In genomic region chr12:19967001-19967400, GRCh38 we compare ENCODE assay signal across 17 cellular contexts.
DNase-seq lines count a peak whose midpoint lies in the region; ATAC-seq and TF ChIP-seq lines count a peak whose summit lies in the region.
"Had no signal": no experiment of that assay in that cellular context is flagged by ENCODE, and none has a peak within 500 bp of the region (broad histone marks: within the 10 kb centered on the region; RNA-seq: fewer than 3 reads in every experiment).

No MANE protein-coding gene starts in this region.

- no peak overlapping the region for H2AK9ac ChIP-seq in IMR-90 (replicated peaks; ENCODE audit: low read depth, low read length, poor library complexity)

- H3K9me3 Mint-ChIP-seq in neural progenitor cell: no peaks in the 10 kb centered on the region
- H3K9me3 Mint-ChIP-seq: activated T-helper 2 cell treated with anti-CD3 and anti-CD28 coated beads, Interferon-gamma antibody, Interleukin-2, Interleukin-4, amounts not matched to agents 10 μg/mL and 5 μg/mL and 100 μg/mL, durations not matched to agents 14 hours and 24 hours and 36 hours; GM23338 had no signal

- no peaks in the 10 kb centered on the region for H3F3A ChIP-seq in neural progenitor cell (ENCODE audit: low read depth)

- TF ChIP-seq RAD21 in IMR-90 (IDR thresholded peaks at IDR 0.05; ENCODE audit: low read length): no peak

- TF ChIP-seq CTCF in IMR-90 (conservative IDR thresholded peaks at IDR 0.05; ENCODE audit: low read depth, low read length) (no peak), brain microvascular endothelial cell (IDR thresholded peaks at IDR 0.05; ENCODE audit: low read depth, low read length, missing control alignments) (no peak), neural progenitor cell (IDR thresholded peaks at IDR 0.05) (no peak)

- H3K9me3 ChIP-seq in BLaER1 (no peaks in the 10 kb centered on the region), IMR-90 (ENCODE audit: control insufficient read depth, insufficient read depth, low read length) (no peaks in the 10 kb centered on the region), neural progenitor cell (ENCODE audit: low read depth) (no peaks in the 10 kb centered on the region)
- H3K9me3 ChIP-seq: adrenal gland, thyroid gland had no signal

- H3K27ac Mint-ChIP-seq in neural progenitor cell: peak overlapping the region; percentile 88
- H3K27ac Mint-ChIP-seq: activated T-helper 2 cell treated with anti-CD3 and anti-CD28 coated beads, Interferon-gamma antibody, Interleukin-2, Interleukin-4, amounts not matched to agents 10 μg/mL and 5 μg/mL and 100 μg/mL, durations not matched to agents 14 hours and 24 hours and 36 hours; GM23338; IgD-negative memory B cell had no signal

- H3K36me3 Mint-ChIP-seq in neural progenitor cell: no peaks in the 10 kb centered on the region
- H3K36me3 Mint-ChIP-seq: IgD-negative memory B cell had no signal

- intact Hi-C loops in IMR-90 (cut with micrococcal nuclease) (loop anchor here (10.0 kb wide), 1 partner anchor 212 kb away; no protein-coding TSS in a partner anchor), posterior vena cava (cut with DNase I) (no loop called here)

- H2AK5ac ChIP-seq in IMR-90 (ENCODE audit: low read depth, low read length): no peak overlapping the region

- no TSS peak for BruUV-seq in IMR-90 (replicated peaks; lab: Mats Ljungman, UMichigan)

- H4K91ac ChIP-seq in IMR-90 (ENCODE audit: insufficient read depth, low read depth, low read length): no peak overlapping the region

- H3K9ac ChIP-seq in BLaER1 (no peak overlapping the region), IMR-90 (ENCODE audit: low read depth, low read length) (no peak overlapping the region), neural progenitor cell (no peak overlapping the region)

- no peak overlapping the region for H2AFZ ChIP-seq in IMR-90 (replicated peaks; ENCODE audit: low read length, poor library complexity)
- peak overlapping the region; percentile 36 for H2AFZ ChIP-seq in neural progenitor cell (replicated peaks)

- H3K4ac ChIP-seq in IMR-90 (ENCODE audit: low read depth, low read length): no peak overlapping the region

- H3K23ac ChIP-seq in IMR-90 (ENCODE audit: low read depth, low read length): no peak overlapping the region

- H3K79me2 ChIP-seq in neural progenitor cell (ENCODE audit: low read depth): no peaks in the 10 kb centered on the region

- H3K79me1 ChIP-seq in IMR-90 (ENCODE audit: low read depth in 1 of 2, low read length in 2 of 2): no peaks in the 10 kb centered on the region

- no peak overlapping the region for H3K14ac ChIP-seq in IMR-90 (replicated peaks; ENCODE audit: low read depth, low read length)

- dilution Hi-C loops in IMR-90 (cut with HindIII; ENCODE audit: low sequenced_read_pairs, unreplicated experiment): no loop called here

- H3K27ac ChIP-seq in BLaER1 (no peak overlapping the region), IMR-90 (ENCODE audit: insufficient read depth, low read length) (no peak overlapping the region), brain microvascular endothelial cell (peak overlapping the region; percentile 58), neural progenitor cell (no peak overlapping the region)
- H3K27ac ChIP-seq: adrenal gland, thyroid gland had no signal

- H3K36me3 ChIP-seq in BLaER1: no peaks in the 10 kb centered on the region
- H3K36me3 ChIP-seq in IMR-90 (ENCODE audit: control insufficient read depth, insufficient read depth, low read length): no peaks in the 10 kb centered on the region
- H3K36me3 ChIP-seq in brain microvascular endothelial cell (replicated peaks): no peaks in the 10 kb centered on the region
- no peaks in the 10 kb centered on the region for H3K36me3 ChIP-seq in neural progenitor cell
- H3K36me3 ChIP-seq: adrenal gland, thyroid gland had no signal

- no peak overlapping the region for H3K56ac ChIP-seq in IMR-90 (ENCODE audit: extremely low read depth, insufficient read depth, low read length)

- WGBS in IMR-90 (ENCODE audit: extremely low coverage in 2 of 2, insufficient read length in 1 of 2), 2 experiments: no CpG with 5 or more reads among the region's 4 CpGs

- H2BK5ac ChIP-seq in IMR-90 (ENCODE audit: low read depth, low read length, poor library complexity, severe bottlenecking): no peak overlapping the region

- H3K4me2 ChIP-seq in BLaER1: peak overlapping the region; percentile 61
- peak overlapping the region; percentile 41; the same call in 1 of the 2 replicates for H3K4me2 ChIP-seq in IMR-90 (ENCODE audit: low read depth, low read length)
- H3K4me2 ChIP-seq in neural progenitor cell: no peak overlapping the region
- H3K4me2 ChIP-seq: GM23338 had no signal

- no peak overlapping the region for H4K5ac ChIP-seq in IMR-90 (ENCODE audit: low read depth, low read length)

- no peak for TF ChIP-seq POLR2A in IMR-90 (IDR thresholded peaks at IDR 0.05; ENCODE audit: low read depth, low read length)

- H3K4me3 ChIP-seq in BLaER1: no peak overlapping the region
- H3K4me3 ChIP-seq in IMR-90 (ENCODE audit: insufficient read depth, low read depth, low read length): no peak overlapping the region
- H3K4me3 ChIP-seq in brain microvascular endothelial cell (ENCODE audit: low read depth, low read length): no peak overlapping the region
- H3K4me3 ChIP-seq in neural progenitor cell: no peak overlapping the region
- H3K4me3 ChIP-seq: adrenal gland, GM23338, thyroid gland had no signal

- CTCF ChIA-PET in IMR-90 (lab: Yijun Ruan, JAX): no interaction called here

- H3K4me1 Mint-ChIP-seq in neural progenitor cell: peaks cover 40% of the 10 kb centered on the region
- H3K4me1 Mint-ChIP-seq: IgD-negative memory B cell had no signal

- H3K18ac ChIP-seq in IMR-90 (ENCODE audit: low read depth, low read length): peak overlapping the region; percentile 25; the same call in 1 of the 2 replicates

- H2BK120ac ChIP-seq in IMR-90 (ENCODE audit: low read depth, low read length): no peak overlapping the region

- no peaks in the 10 kb centered on the region for H3K9me1 ChIP-seq in IMR-90 (ENCODE audit: insufficient read depth, low read length)

- POLR2A ChIA-PET in IMR-90 (lab: Charles Lee; ENCODE audit: unreplicated experiment): no interaction called here

- DNase-seq in IMR-90 (no peak), brain microvascular endothelial cell (no peak), neural progenitor cell (ENCODE audit: low spot score) (no peak), NCI-H1092 (lab: John Stamatoyannopoulos, UW) (no peak), posterior vena cava (ENCODE audit: low spot score) (no peak), HK-2 (ENCODE audit: unreplicated experiment) (no peak)
- DNase-seq: activated CD8-positive, alpha-beta memory T cell treated with anti-CD3 and anti-CD28 coated beads for 24 hours; NCI-H1048; right cardiac atrium; stimulated activated CD4-positive, alpha-beta T cell treated with anti-CD3 and anti-CD28 coated beads, Interleukin-4, amount 100 ng/mL, for 24 hours had no signal

- H4K8ac ChIP-seq in IMR-90 (ENCODE audit: low read depth in 2 of 2, low read length in 2 of 2): no peak overlapping the region

- no peak for ATAC-seq in IMR-90 (ENCODE audit: low read depth)
- no peak for ATAC-seq in GM21737 (IDR thresholded peaks at IDR 0.05; ENCODE audit: unreplicated experiment)
- ATAC-seq: GM23338 had no signal

- no peak overlapping the region for H2BK15ac ChIP-seq in IMR-90 (ENCODE audit: low read depth, low read length)

- H3K27me3 ChIP-seq in BLaER1 (no peaks in the 10 kb centered on the region), IMR-90 (ENCODE audit: control insufficient read depth, insufficient read depth, low read length) (no peaks in the 10 kb centered on the region), brain microvascular endothelial cell (replicated peaks) (no peaks in the 10 kb centered on the region), neural progenitor cell (no peaks in the 10 kb centered on the region)
- H3K27me3 ChIP-seq: adrenal gland, thyroid gland had no signal

- H4K20me1 ChIP-seq in BLaER1 (no peaks in the 10 kb centered on the region), IMR-90 (ENCODE audit: insufficient read depth, low read length) (no peaks in the 10 kb centered on the region), neural progenitor cell (ENCODE audit: low read depth) (no peaks in the 10 kb centered on the region)

- H3K4me3 Mint-ChIP-seq in neural progenitor cell: no peak overlapping the region
- H3K4me3 Mint-ChIP-seq: GM23338, IgD-negative memory B cell had no signal

- H3K4me1 ChIP-seq in BLaER1 (peaks cover 18% of the 10 kb centered on the region), IMR-90 (ENCODE audit: control insufficient read depth, insufficient read depth, low read length) (peaks cover 6% of the 10 kb centered on the region), neural progenitor cell (peaks cover 15% of the 10 kb centered on the region)
- H3K4me1 ChIP-seq: adrenal gland had no signal

- no peak overlapping the region for H2BK20ac ChIP-seq in IMR-90 (ENCODE audit: low read depth, low read length)

- in situ Hi-C loops in IMR-90 (cut with MboI; ENCODE audit: low sequenced_read_pairs) (no loop called here), brain microvascular endothelial cell (cut with HindIII; ENCODE audit: low pct_ligation_motif_present, low sequenced_read_pairs) (no loop called here)

- H3K27me3 Mint-ChIP-seq in neural progenitor cell (ENCODE audit: insufficient read depth, low read depth): no peaks in the 10 kb centered on the region
- H3K27me3 Mint-ChIP-seq: IgD-negative memory B cell had no signal

TF ChIP-seq in IMR-90, 13 proteins besides CTCF, POLR2A, EP300 and RAD21:
- no peak for TF ChIP-seq NFE2L2 (IDR thresholded peaks at IDR 0.05; ENCODE audit: low read depth, low read length)
- TF ChIP-seq BHLHE40 (IDR thresholded peaks at IDR 0.05; ENCODE audit: low read depth, low read length): no peak
- no peak for TF ChIP-seq RFX5 (IDR thresholded peaks at IDR 0.05; ENCODE audit: low read depth, low read length)
- no peak for TF ChIP-seq MAFK (IDR thresholded peaks at IDR 0.05; ENCODE audit: low read depth, low read length)
- TF ChIP-seq RCOR1 (IDR thresholded peaks at IDR 0.05; ENCODE audit: insufficient replicate concordance, low read length): no peak
- TF ChIP-seq MXI1 (IDR thresholded peaks at IDR 0.05; ENCODE audit: borderline replicate concordance, low read depth, low read length): no peak
- TF ChIP-seq ELK1 (IDR thresholded peaks at IDR 0.05; ENCODE audit: borderline replicate concordance, low read depth, low read length): no peak
